Comparison of ENCODE assay signal across 1 cellular context in genomic region chr1:61079898-61080336, GRCh38.
A peak's percentile ranks its signal among the peaks of the same experiment; 100 is the strongest.
TF ChIP-seq lines count a peak whose summit lies in the region.

No MANE protein-coding gene starts in this region.

TF ChIP-seq in HepG2, 621 proteins besides CTCF, POLR2A, EP300 and RAD21 (continued from another document):
- TF ChIP-seq KIAA2018 (CRISPR knock-in tag; IDR thresholded peaks at IDR 0.05; ENCODE audit: borderline replicate concordance) (no peak), ZNF766 (CRISPR knock-in tag; IDR thresholded peaks at IDR 0.05; ENCODE audit: borderline replicate concordance) (no peak), PHB2 (IDR thresholded peaks at IDR 0.05; ENCODE audit: partially characterized antibody) (no peak), ZNF318 (CRISPR knock-in tag; IDR thresholded peaks at IDR 0.05) (no peak), PHF20 (CRISPR knock-in tag; IDR thresholded peaks at IDR 0.05) (no peak), ZNF792 (CRISPR knock-in tag; IDR thresholded peaks at IDR 0.05) (peak; percentile 38; the same call in 1 of the 2 replicates), TGIF2 (CRISPR knock-in tag; IDR thresholded peaks at IDR 0.05) (peak; percentile 52; the same call in 1 of the 2 replicates), KMT2B (CRISPR knock-in tag; IDR thresholded peaks at IDR 0.05) (peak; percentile 65), BCL3 (CRISPR knock-in tag; IDR thresholded peaks at IDR 0.05) (no peak), ELF3 (CRISPR knock-in tag; IDR thresholded peaks at IDR 0.05) (0 out of 2 replicates have a peak, but pooled peaks have one; percentile 20), RERE (CRISPR knock-in tag; IDR thresholded peaks at IDR 0.05; ENCODE audit: low read depth) (no peak), ZSCAN21 (CRISPR knock-in tag; IDR thresholded peaks at IDR 0.05; ENCODE audit: borderline replicate concordance) (no peak), ZNF501 (CRISPR knock-in tag; IDR thresholded peaks at IDR 0.05) (0 out of 2 replicates have a peak, but pooled peaks have one; percentile 44)
- TF ChIP-seq, protein P1, sequence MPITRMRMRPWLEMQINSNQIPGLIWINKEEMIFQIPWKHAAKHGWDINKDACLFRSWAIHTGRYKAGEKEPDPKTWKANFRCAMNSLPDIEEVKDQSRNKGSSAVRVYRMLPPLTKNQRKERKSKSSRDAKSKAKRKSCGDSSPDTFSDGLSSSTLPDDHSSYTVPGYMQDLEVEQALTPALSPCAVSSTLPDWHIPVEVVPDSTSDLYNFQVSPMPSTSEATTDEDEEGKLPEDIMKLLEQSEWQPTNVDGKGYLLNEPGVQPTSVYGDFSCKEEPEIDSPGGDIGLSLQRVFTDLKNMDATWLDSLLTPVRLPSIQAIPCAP (CRISPR knock-in tag; IDR thresholded peaks at IDR 0.05; ENCODE audit: low read depth) = no peak
TF ChIP-seq in HepG2: peak in this region for 82.
